Comparison of ENCODE assay signal across 1 cellular context in the genomic region with DNA sequence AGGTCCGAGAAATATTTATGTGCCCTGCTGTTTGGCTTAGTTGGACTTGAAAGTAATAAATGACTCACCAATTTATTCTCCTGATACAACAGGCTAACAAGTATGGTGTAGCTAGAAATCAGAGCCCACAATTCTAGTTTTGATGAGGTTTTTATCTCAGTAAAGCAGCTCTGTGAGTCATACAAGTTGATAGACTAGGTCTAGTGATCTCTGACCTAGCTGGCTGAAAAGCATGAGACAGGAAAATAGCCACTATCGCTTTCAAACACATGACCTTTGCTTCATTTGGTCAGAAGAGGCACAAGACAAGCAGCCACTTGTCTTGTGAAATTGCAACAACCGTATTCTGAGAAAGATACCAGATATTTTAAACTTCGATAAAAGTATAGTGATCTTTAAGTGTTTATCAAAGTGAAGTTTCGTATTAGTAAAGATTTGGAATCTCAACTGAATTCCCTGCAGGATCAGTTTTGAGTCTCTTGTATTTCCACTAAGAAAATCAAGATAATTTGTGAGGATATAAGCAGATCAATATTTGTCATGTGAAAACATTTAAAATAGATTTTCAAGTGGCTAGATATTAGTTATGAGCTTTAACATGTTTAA.
TF ChIP-seq lines count a peak whose summit lies in the region.

No MANE protein-coding gene starts in this region.

TF ChIP-seq in HepG2, 621 proteins besides CTCF, POLR2A, EP300 and RAD21 (continued from another document and continues in another):
- TF ChIP-seq GABPA (IDR thresholded peaks at IDR 0.05; ENCODE audit: low read depth, low read length) (no peak), GABPA (CRISPR knock-in tag; IDR thresholded peaks at IDR 0.05; ENCODE audit: low read depth) (no peak), ARID2 (CRISPR knock-in tag; IDR thresholded peaks at IDR 0.05; ENCODE audit: borderline replicate concordance) (no peak), MIXL1 (CRISPR knock-in tag; IDR thresholded peaks at IDR 0.05) (peak; percentile 45; the same call in 1 of the 2 replicates), IKZF4 (CRISPR knock-in tag; IDR thresholded peaks at IDR 0.05; ENCODE audit: borderline replicate concordance, low read depth, not compliant biosample characterization) (no peak), SMAD1 (CRISPR knock-in tag; IDR thresholded peaks at IDR 0.05; ENCODE audit: borderline replicate concordance, low read depth) (no peak), NAIF1 (CRISPR knock-in tag; IDR thresholded peaks at IDR 0.05; ENCODE audit: borderline replicate concordance) (no peak), NCOA2 (CRISPR knock-in tag; IDR thresholded peaks at IDR 0.05) (peak; percentile 75), ATAD3A (CRISPR knock-in tag; IDR thresholded peaks at IDR 0.05) (no peak), ZBTB7B (CRISPR knock-in tag; IDR thresholded peaks at IDR 0.05) (no peak), JDP2 (CRISPR knock-in tag; IDR thresholded peaks at IDR 0.05; ENCODE audit: borderline replicate concordance) (no peak), ZNF607 (CRISPR knock-in tag; IDR thresholded peaks at IDR 0.05; ENCODE audit: borderline replicate concordance) (no peak), POLR2G (IDR thresholded peaks at IDR 0.05; ENCODE audit: low read depth, low read length) (0 out of 2 replicates have a peak, but pooled peaks have one; percentile 33), SP5 (CRISPR knock-in tag; IDR thresholded peaks at IDR 0.05; ENCODE audit: borderline replicate concordance, low read depth) (no peak), TARDBP (CRISPR knock-in tag; IDR thresholded peaks at IDR 0.05) (peak; percentile 13; the same call in 1 of the 2 replicates), SSRP1 (CRISPR knock-in tag; IDR thresholded peaks at IDR 0.05) (no peak), ZNF644 (CRISPR knock-in tag; IDR thresholded peaks at IDR 0.05; ENCODE audit: low read depth) (peak; percentile 90), TBL1XR1 (IDR thresholded peaks at IDR 0.05; ENCODE audit: borderline replicate concordance, low read length, partially characterized antibody) (no peak), BRD4 (CRISPR knock-in tag; IDR thresholded peaks at IDR 0.05) (no peak), PRPF4 (IDR thresholded peaks at IDR 0.05; ENCODE audit: low read depth, low read length, poor library complexity, severe bottlenecking) (no peak), PAX8 (CRISPR knock-in tag; IDR thresholded peaks at IDR 0.05; ENCODE audit: borderline replicate concordance) (no peak), SAFB2 (CRISPR knock-in tag; IDR thresholded peaks at IDR 0.05; ENCODE audit: borderline replicate concordance, low read depth) (no peak), REPIN1 (CRISPR knock-in tag; IDR thresholded peaks at IDR 0.05; ENCODE audit: borderline replicate concordance, low read depth) (no peak), MBNL3 (CRISPR knock-in tag; conservative IDR thresholded peaks at IDR 0.05) (no peak), ZSCAN25 (CRISPR knock-in tag; IDR thresholded peaks at IDR 0.05) (no peak), TIGD3 (CRISPR knock-in tag; IDR thresholded peaks at IDR 0.05; ENCODE audit: borderline replicate concordance) (no peak), MED1 (CRISPR knock-in tag; IDR thresholded peaks at IDR 0.05) (peak; percentile 39; the same call in 1 of the 2 replicates), ZMYM3 (CRISPR knock-in tag; IDR thresholded peaks at IDR 0.05) (no peak), ZNF709 (CRISPR knock-in tag; IDR thresholded peaks at IDR 0.05) (no peak), DMAP1 (CRISPR knock-in tag; IDR thresholded peaks at IDR 0.05) (peak; percentile 49; the same call in 1 of the 2 replicates), KLF15 (CRISPR knock-in tag; IDR thresholded peaks at IDR 0.05; ENCODE audit: borderline replicate concordance) (no peak), ZNF333 (CRISPR knock-in tag; IDR thresholded peaks at IDR 0.05; ENCODE audit: borderline replicate concordance) (no peak), TBX2 (CRISPR knock-in tag; IDR thresholded peaks at IDR 0.05; ENCODE audit: borderline replicate concordance) (no peak)
- TF ChIP-seq, protein P1, sequence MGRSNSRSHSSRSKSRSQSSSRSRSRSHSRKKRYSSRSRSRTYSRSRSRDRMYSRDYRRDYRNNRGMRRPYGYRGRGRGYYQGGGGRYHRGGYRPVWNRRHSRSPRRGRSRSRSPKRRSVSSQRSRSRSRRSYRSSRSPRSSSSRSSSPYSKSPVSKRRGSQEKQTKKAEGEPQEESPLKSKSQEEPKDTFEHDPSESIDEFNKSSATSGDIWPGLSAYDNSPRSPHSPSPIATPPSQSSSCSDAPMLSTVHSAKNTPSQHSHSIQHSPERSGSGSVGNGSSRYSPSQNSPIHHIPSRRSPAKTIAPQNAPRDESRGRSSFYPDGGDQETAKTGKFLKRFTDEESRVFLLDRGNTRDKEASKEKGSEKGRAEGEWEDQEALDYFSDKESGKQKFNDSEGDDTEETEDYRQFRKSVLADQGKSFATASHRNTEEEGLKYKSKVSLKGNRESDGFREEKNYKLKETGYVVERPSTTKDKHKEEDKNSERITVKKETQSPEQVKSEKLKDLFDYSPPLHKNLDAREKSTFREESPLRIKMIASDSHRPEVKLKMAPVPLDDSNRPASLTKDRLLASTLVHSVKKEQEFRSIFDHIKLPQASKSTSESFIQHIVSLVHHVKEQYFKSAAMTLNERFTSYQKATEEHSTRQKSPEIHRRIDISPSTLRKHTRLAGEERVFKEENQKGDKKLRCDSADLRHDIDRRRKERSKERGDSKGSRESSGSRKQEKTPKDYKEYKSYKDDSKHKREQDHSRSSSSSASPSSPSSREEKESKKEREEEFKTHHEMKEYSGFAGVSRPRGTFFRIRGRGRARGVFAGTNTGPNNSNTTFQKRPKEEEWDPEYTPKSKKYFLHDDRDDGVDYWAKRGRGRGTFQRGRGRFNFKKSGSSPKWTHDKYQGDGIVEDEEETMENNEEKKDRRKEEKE (IDR thresholded peaks at IDR 0.05) = no peak
- TF ChIP-seq, protein P2, sequence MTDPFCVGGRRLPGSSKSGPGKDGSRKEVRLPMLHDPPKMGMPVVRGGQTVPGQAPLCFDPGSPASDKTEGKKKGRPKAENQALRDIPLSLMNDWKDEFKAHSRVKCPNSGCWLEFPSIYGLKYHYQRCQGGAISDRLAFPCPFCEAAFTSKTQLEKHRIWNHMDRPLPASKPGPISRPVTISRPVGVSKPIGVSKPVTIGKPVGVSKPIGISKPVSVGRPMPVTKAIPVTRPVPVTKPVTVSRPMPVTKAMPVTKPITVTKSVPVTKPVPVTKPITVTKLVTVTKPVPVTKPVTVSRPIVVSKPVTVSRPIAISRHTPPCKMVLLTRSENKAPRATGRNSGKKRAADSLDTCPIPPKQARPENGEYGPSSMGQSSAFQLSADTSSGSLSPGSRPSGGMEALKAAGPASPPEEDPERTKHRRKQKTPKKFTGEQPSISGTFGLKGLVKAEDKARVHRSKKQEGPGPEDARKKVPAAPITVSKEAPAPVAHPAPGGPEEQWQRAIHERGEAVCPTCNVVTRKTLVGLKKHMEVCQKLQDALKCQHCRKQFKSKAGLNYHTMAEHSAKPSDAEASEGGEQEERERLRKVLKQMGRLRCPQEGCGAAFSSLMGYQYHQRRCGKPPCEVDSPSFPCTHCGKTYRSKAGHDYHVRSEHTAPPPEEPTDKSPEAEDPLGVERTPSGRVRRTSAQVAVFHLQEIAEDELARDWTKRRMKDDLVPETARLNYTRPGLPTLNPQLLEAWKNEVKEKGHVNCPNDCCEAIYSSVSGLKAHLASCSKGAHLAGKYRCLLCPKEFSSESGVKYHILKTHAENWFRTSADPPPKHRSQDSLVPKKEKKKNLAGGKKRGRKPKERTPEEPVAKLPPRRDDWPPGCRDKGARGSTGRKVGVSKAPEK (CRISPR knock-in tag; IDR thresholded peaks at IDR 0.05; ENCODE audit: borderline replicate concordance) = no peak
- TF ChIP-seq, protein P3, sequence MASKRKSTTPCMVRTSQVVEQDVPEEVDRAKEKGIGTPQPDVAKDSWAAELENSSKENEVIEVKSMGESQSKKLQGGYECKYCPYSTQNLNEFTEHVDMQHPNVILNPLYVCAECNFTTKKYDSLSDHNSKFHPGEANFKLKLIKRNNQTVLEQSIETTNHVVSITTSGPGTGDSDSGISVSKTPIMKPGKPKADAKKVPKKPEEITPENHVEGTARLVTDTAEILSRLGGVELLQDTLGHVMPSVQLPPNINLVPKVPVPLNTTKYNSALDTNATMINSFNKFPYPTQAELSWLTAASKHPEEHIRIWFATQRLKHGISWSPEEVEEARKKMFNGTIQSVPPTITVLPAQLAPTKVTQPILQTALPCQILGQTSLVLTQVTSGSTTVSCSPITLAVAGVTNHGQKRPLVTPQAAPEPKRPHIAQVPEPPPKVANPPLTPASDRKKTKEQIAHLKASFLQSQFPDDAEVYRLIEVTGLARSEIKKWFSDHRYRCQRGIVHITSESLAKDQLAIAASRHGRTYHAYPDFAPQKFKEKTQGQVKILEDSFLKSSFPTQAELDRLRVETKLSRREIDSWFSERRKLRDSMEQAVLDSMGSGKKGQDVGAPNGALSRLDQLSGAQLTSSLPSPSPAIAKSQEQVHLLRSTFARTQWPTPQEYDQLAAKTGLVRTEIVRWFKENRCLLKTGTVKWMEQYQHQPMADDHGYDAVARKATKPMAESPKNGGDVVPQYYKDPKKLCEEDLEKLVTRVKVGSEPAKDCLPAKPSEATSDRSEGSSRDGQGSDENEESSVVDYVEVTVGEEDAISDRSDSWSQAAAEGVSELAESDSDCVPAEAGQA (IDR thresholded peaks at IDR 0.05; ENCODE audit: low read depth) = no peak
- TF ChIP-seq, protein P3 (CRISPR knock-in tag; IDR thresholded peaks at IDR 0.05; ENCODE audit: borderline replicate concordance) = no peak
- TF ChIP-seq, protein P4, sequence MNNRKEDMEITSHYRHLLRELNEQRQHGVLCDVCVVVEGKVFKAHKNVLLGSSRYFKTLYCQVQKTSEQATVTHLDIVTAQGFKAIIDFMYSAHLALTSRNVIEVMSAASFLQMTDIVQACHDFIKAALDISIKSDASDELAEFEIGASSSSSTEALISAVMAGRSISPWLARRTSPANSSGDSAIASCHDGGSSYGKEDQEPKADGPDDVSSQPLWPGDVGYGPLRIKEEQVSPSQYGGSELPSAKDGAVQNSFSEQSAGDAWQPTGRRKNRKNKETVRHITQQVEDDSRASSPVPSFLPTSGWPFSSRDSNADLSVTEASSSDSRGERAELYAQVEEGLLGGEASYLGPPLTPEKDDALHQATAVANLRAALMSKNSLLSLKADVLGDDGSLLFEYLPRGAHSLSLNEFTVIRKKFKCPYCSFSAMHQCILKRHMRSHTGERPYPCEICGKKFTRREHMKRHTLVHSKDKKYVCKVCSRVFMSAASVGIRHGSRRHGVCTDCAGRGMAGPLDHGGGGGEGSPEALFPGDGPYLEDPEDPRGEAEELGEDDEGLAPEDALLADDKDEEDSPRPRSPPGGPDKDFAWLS (CRISPR knock-in tag; IDR thresholded peaks at IDR 0.05; ENCODE audit: borderline replicate concordance) = no peak
- TF ChIP-seq, protein P5, sequence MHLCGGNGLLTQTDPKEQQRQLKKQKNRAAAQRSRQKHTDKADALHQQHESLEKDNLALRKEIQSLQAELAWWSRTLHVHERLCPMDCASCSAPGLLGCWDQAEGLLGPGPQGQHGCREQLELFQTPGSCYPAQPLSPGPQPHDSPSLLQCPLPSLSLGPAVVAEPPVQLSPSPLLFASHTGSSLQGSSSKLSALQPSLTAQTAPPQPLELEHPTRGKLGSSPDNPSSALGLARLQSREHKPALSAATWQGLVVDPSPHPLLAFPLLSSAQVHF (CRISPR knock-in tag; IDR thresholded peaks at IDR 0.05) = no peak
- TF ChIP-seq, protein P6, sequence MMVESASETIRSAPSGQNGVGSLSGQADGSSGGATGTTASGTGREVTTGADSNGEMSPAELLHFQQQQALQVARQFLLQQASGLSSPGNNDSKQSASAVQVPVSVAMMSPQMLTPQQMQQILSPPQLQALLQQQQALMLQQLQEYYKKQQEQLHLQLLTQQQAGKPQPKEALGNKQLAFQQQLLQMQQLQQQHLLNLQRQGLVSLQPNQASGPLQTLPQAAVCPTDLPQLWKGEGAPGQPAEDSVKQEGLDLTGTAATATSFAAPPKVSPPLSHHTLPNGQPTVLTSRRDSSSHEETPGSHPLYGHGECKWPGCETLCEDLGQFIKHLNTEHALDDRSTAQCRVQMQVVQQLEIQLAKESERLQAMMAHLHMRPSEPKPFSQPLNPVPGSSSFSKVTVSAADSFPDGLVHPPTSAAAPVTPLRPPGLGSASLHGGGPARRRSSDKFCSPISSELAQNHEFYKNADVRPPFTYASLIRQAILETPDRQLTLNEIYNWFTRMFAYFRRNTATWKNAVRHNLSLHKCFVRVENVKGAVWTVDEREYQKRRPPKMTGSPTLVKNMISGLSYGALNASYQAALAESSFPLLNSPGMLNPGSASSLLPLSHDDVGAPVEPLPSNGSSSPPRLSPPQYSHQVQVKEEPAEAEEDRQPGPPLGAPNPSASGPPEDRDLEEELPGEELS (CRISPR knock-in tag; IDR thresholded peaks at IDR 0.05) = peak; percentile 59
- TF ChIP-seq, protein P7, sequence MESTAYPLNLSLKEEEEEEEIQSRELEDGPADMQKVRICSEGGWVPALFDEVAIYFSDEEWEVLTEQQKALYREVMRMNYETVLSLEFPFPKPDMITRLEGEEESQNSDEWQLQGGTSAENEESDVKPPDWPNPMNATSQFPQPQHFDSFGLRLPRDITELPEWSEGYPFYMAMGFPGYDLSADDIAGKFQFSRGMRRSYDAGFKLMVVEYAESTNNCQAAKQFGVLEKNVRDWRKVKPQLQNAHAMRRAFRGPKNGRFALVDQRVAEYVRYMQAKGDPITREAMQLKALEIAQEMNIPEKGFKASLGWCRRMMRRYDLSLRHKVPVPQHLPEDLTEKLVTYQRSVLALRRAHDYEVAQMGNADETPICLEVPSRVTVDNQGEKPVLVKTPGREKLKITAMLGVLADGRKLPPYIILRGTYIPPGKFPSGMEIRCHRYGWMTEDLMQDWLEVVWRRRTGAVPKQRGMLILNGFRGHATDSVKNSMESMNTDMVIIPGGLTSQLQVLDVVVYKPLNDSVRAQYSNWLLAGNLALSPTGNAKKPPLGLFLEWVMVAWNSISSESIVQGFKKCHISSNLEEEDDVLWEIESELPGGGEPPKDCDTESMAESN (CRISPR knock-in tag; conservative IDR thresholded peaks at IDR 0.05) = no peak
